ENCODE assay signal across 8 cellular contexts in the genomic region with DNA sequence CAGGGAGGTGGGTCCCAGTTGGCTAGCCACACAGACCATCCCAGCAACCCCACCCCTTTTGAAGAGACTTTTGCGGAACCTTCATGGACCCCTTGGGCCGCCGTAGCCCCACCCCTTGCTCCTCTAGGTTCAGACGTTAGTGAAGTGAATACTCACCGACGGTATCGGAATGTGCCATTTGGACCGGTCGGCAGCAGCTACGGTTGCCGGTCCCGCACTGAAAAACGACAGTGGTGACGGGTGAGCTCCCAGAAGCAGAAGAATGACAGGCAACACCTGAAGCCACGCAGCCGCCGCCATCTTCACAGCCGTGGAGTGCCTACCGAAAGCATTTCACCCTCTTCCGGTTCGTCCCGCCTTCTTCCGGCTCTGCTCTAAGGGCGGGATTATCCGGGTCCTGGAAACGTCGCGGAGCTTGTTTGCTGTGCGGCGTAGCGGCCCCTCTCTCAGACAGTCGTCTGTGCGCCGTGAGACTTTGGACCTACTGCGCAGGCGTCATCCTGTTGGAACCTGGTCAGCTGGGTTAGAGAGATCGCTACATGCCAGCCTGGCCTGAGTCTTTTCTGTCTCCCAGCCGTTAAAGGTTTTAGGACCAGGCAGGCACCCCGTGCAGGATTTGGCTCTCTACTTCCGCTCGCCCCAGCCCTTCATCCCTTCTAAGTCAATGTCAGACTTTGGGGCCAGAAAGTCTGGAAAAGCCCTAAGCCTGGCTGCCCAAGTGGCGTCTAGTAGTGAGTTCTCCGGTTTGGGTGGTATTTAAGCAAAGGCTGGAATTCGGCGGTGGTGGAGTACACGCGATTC. TPM values are rescaled to one million over a fixed set of nuclear protein-coding genes. Genes with fewer than 3 reads are reported as not detected.
A peak's percentile ranks its signal among the peaks of the same experiment; 100 is the strongest.
DNase-seq lines count a peak whose midpoint lies in the region; ATAC-seq and TF ChIP-seq lines count a peak whose summit lies in the region.

Gene GANC, plus strand, starts transcription at position 103 of the 801 bp plus-strand sequence. CDS start 1,281 bp downstream, outside the sequence.
Gene TMEM87A, minus strand, starts transcription at position 335 of the 801 bp plus-strand sequence. Its CDS starts 35 bp downstream, at position 300.

- H3K36me3 ChIP-seq in prostate gland = no peaks in the 10 kb centered on the region
- H3K36me3 ChIP-seq in urinary bladder (ENCODE audit: insufficient read depth) = peaks cover under 1% of the 10 kb centered on the region

- no peaks in the 10 kb centered on the region for H3K27me3 ChIP-seq in prostate gland (replicated peaks; ENCODE audit: insufficient read depth)

- WGBS in prostate gland = under 1% methylated on average over 47 of the region's 47 CpGs
- WGBS in urinary bladder = under 1% methylated on average over 47 of the region's 47 CpGs

- ATAC-seq in GM18498 (IDR thresholded peaks at IDR 0.05; ENCODE audit: unreplicated experiment) (peak; percentile 93), HG02938 (IDR thresholded peaks at IDR 0.05; ENCODE audit: unreplicated experiment) (peak; percentile 83), left ventricle myocardium superior (peak; percentile 98)

- H3K27ac ChIP-seq in angular gyrus (ENCODE audit: low read depth, low read length) (peak within 1 kb of the TSS; percentile 98), prostate gland (peak within 1 kb of the TSS; percentile 95 to 99), urinary bladder (ENCODE audit: low read depth) (peak within 1 kb of the TSS; percentile 97)

- peak in 1 of 4 experiments; percentile 4 for TF ChIP-seq CTCF in prostate gland (IDR thresholded peaks at IDR 0.05)

- peaks cover 7% of the 10 kb centered on the region for H3K4me1 ChIP-seq in prostate gland (replicated peaks)
- peaks cover 3% of the 10 kb centered on the region for H3K4me1 ChIP-seq in urinary bladder (ENCODE audit: insufficient read depth)

- DNase-seq in NCI-H187 (lab: John Stamatoyannopoulos, UW) (peak; percentile 90), T-helper 2 cell (peak; percentile 84 to 99 (median 94)), left ventricle myocardium superior (peak; percentile 97), prostate gland (ENCODE audit: low spot score) (peak; percentile 99)

- no peaks in the 10 kb centered on the region for H3K9me3 ChIP-seq in prostate gland

- peak; percentile 81 for TF ChIP-seq POLR2A in prostate gland (IDR thresholded peaks at IDR 0.05)

- intact Hi-C loops in left ventricle myocardium superior (cut with micrococcal nuclease) (no loop called here), prostate gland (cut with DNase I) (loop anchor here (5.0 kb wide), 1 partner anchor 179 kb away; no protein-coding TSS in a partner anchor)

- H3K4me3 ChIP-seq in prostate gland (peak within 1 kb of the TSS; percentile 53 to 79), urinary bladder (ENCODE audit: low read depth, low read length) (peak within 1 kb of the TSS; percentile 42)

RNA-seq across cellular contexts. Expression of gene GANC, which starts in this region (rescaled TPM):
- 16.4 TPM for total RNA-seq in left ventricle myocardium superior
- total RNA-seq in prostate gland = 10 to 100 TPM; 10.2 to 38.7 TPM
- 39.3 TPM for total RNA-seq in urinary bladder
- 12.2 TPM for polyA plus RNA-seq in urinary bladder

RNA-seq across cellular contexts. Expression of gene TMEM87A, which starts in this region (rescaled TPM):
- 16.4 TPM for total RNA-seq in left ventricle myocardium superior
- 100 to 1,000 TPM in 1 of 2 donors, 10 to 100 TPM in 1; 88.6 to 130 TPM for total RNA-seq in prostate gland
- total RNA-seq in urinary bladder = 100.0 TPM
- polyA plus RNA-seq in urinary bladder = 35.9 TPM

Comparison
In these comparisons a context has a peak if more than half of its experiments do, and no peak if none do; other contexts are left out.
1. Peak in every context shown above with its lines: DNase-seq, ATAC-seq, H3K4me3 ChIP-seq and H3K27ac ChIP-seq.